1 cellular context compared by ENCODE assay signal in genomic region chr17:64145751-64146417, GRCh38.
TF ChIP-seq lines count a peak whose summit lies in the region.

No MANE protein-coding gene starts in this region.

TF ChIP-seq in HepG2, 621 proteins besides CTCF, POLR2A, EP300 and RAD21 (continued from another document and continues in another):
- TF ChIP-seq, protein P1, sequence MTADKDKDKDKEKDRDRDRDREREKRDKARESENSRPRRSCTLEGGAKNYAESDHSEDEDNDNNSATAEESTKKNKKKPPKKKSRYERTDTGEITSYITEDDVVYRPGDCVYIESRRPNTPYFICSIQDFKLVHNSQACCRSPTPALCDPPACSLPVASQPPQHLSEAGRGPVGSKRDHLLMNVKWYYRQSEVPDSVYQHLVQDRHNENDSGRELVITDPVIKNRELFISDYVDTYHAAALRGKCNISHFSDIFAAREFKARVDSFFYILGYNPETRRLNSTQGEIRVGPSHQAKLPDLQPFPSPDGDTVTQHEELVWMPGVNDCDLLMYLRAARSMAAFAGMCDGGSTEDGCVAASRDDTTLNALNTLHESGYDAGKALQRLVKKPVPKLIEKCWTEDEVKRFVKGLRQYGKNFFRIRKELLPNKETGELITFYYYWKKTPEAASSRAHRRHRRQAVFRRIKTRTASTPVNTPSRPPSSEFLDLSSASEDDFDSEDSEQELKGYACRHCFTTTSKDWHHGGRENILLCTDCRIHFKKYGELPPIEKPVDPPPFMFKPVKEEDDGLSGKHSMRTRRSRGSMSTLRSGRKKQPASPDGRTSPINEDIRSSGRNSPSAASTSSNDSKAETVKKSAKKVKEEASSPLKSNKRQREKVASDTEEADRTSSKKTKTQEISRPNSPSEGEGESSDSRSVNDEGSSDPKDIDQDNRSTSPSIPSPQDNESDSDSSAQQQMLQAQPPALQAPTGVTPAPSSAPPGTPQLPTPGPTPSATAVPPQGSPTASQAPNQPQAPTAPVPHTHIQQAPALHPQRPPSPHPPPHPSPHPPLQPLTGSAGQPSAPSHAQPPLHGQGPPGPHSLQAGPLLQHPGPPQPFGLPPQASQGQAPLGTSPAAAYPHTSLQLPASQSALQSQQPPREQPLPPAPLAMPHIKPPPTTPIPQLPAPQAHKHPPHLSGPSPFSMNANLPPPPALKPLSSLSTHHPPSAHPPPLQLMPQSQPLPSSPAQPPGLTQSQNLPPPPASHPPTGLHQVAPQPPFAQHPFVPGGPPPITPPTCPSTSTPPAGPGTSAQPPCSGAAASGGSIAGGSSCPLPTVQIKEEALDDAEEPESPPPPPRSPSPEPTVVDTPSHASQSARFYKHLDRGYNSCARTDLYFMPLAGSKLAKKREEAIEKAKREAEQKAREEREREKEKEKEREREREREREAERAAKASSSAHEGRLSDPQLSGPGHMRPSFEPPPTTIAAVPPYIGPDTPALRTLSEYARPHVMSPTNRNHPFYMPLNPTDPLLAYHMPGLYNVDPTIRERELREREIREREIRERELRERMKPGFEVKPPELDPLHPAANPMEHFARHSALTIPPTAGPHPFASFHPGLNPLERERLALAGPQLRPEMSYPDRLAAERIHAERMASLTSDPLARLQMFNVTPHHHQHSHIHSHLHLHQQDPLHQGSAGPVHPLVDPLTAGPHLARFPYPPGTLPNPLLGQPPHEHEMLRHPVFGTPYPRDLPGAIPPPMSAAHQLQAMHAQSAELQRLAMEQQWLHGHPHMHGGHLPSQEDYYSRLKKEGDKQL (CRISPR knock-in tag; IDR thresholded peaks at IDR 0.05; ENCODE audit: low read depth) = peak; percentile 59; the same call in 1 of the 2 replicates
- 0 out of 2 replicates have a peak, but pooled peaks have one; percentile 57 for TF ChIP-seq GPN1 (CRISPR knock-in tag; IDR thresholded peaks at IDR 0.05; ENCODE audit: borderline replicate concordance)
- peak; percentile 77 for TF ChIP-seq FOXK1 (CRISPR knock-in tag; IDR thresholded peaks at IDR 0.05; ENCODE audit: borderline replicate concordance, low read depth)
- peak; percentile 80 for TF ChIP-seq ZNF782 (CRISPR knock-in tag; IDR thresholded peaks at IDR 0.05; ENCODE audit: borderline replicate concordance)
- TF ChIP-seq EZH2 (conservative IDR thresholded peaks at IDR 0.05; ENCODE audit: low read depth, low read length) = no peak
- TF ChIP-seq ZNF713 (CRISPR knock-in tag; IDR thresholded peaks at IDR 0.05) = peak; percentile 83; the same call in 1 of the 2 replicates
- no peak; the same call in 1 of the 2 replicates for TF ChIP-seq AKAP8 (CRISPR knock-in tag; IDR thresholded peaks at IDR 0.05)
- TF ChIP-seq, protein P2, sequence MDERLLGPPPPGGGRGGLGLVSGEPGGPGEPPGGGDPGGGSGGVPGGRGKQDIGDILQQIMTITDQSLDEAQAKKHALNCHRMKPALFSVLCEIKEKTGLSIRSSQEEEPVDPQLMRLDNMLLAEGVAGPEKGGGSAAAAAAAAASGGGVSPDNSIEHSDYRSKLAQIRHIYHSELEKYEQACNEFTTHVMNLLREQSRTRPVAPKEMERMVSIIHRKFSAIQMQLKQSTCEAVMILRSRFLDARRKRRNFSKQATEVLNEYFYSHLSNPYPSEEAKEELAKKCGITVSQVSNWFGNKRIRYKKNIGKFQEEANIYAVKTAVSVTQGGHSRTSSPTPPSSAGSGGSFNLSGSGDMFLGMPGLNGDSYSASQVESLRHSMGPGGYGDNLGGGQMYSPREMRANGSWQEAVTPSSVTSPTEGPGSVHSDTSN (CRISPR knock-in tag; IDR thresholded peaks at IDR 0.05) = 0 out of 2 replicates have a peak, but pooled peaks have one; percentile 40
- TF ChIP-seq SRY (CRISPR knock-in tag; IDR thresholded peaks at IDR 0.05) = no peak; the same call in 1 of the 2 replicates
- TF ChIP-seq RFXAP (CRISPR knock-in tag; IDR thresholded peaks at IDR 0.05; ENCODE audit: borderline replicate concordance) = peak; percentile 81; the same call in 1 of the 2 replicates
- 0 out of 2 replicates have a peak, but pooled peaks have one; percentile 91 for TF ChIP-seq WIZ (CRISPR knock-in tag; IDR thresholded peaks at IDR 0.05)
- peak; percentile 100 for TF ChIP-seq RBFOX2 (IDR thresholded peaks at IDR 0.05; ENCODE audit: low read depth, low read length)
- peak; percentile 79; the same call in 1 of the 2 replicates for TF ChIP-seq TRAFD1 (CRISPR knock-in tag; IDR thresholded peaks at IDR 0.05; ENCODE audit: borderline replicate concordance)
- TF ChIP-seq ZNF546 (CRISPR knock-in tag; conservative IDR thresholded peaks at IDR 0.05) = peak; percentile 72; the same call in 1 of the 2 replicates
- TF ChIP-seq ARID4A (CRISPR knock-in tag; IDR thresholded peaks at IDR 0.05; ENCODE audit: borderline replicate concordance) = peak; percentile 89
- TF ChIP-seq GTF3A (CRISPR knock-in tag; conservative IDR thresholded peaks at IDR 0.05) = no peak
- TF ChIP-seq HMG20A (CRISPR knock-in tag; IDR thresholded peaks at IDR 0.05; ENCODE audit: borderline replicate concordance) = no peak; the same call in 1 of the 2 replicates
- TF ChIP-seq ZNF607 (CRISPR knock-in tag; IDR thresholded peaks at IDR 0.05; ENCODE audit: borderline replicate concordance) = peak; percentile 96; the same call in 1 of the 2 replicates
- peak; percentile 83; the same call in 1 of the 2 replicates for TF ChIP-seq HIVEP1 (CRISPR knock-in tag; IDR thresholded peaks at IDR 0.05)
- no peak; the same call in 1 of the 2 replicates for TF ChIP-seq SATB2 (CRISPR knock-in tag; IDR thresholded peaks at IDR 0.05)
- TF ChIP-seq KMT2B (CRISPR knock-in tag; IDR thresholded peaks at IDR 0.05) = peak; percentile 86
- no peak; the same call in 1 of the 2 replicates for TF ChIP-seq GLI4 (CRISPR knock-in tag; IDR thresholded peaks at IDR 0.05; ENCODE audit: borderline replicate concordance)
- TF ChIP-seq ZNF776 (CRISPR knock-in tag; IDR thresholded peaks at IDR 0.05) = peak; percentile 93
- peak; percentile 91; the same call in 1 of the 2 replicates for TF ChIP-seq NCOA1 (CRISPR knock-in tag; IDR thresholded peaks at IDR 0.05)
- no peak; the same call in 1 of the 2 replicates for TF ChIP-seq HNF4G (IDR thresholded peaks at IDR 0.05; ENCODE audit: borderline replicate concordance, low read depth, low read length)
- peak; percentile 72 for TF ChIP-seq HNF4G (CRISPR knock-in tag; IDR thresholded peaks at IDR 0.05; ENCODE audit: borderline replicate concordance, low read depth)
- peak; percentile 54; the same call in 1 of the 2 replicates for TF ChIP-seq NFATC3 (CRISPR knock-in tag; IDR thresholded peaks at IDR 0.05)
- no peak for TF ChIP-seq GABPA (IDR thresholded peaks at IDR 0.05; ENCODE audit: low read depth, low read length)
- TF ChIP-seq GABPA (CRISPR knock-in tag; IDR thresholded peaks at IDR 0.05; ENCODE audit: low read depth) = peak; percentile 65
- 0 out of 2 replicates have a peak, but pooled peaks have one; percentile 68 for TF ChIP-seq ZNF672 (CRISPR knock-in tag; IDR thresholded peaks at IDR 0.05)
- peak; percentile 90; the same call in 1 of the 2 replicates for TF ChIP-seq ZNF260 (CRISPR knock-in tag; IDR thresholded peaks at IDR 0.05; ENCODE audit: borderline replicate concordance, low read depth)
- peak; percentile 89 for TF ChIP-seq NAIF1 (CRISPR knock-in tag; IDR thresholded peaks at IDR 0.05; ENCODE audit: borderline replicate concordance)
- TF ChIP-seq ZNF207 (IDR thresholded peaks at IDR 0.05; ENCODE audit: borderline replicate concordance) = no peak
- peak; percentile 58 for TF ChIP-seq E2F1 (CRISPR knock-in tag; IDR thresholded peaks at IDR 0.05)
- TF ChIP-seq, protein P3, sequence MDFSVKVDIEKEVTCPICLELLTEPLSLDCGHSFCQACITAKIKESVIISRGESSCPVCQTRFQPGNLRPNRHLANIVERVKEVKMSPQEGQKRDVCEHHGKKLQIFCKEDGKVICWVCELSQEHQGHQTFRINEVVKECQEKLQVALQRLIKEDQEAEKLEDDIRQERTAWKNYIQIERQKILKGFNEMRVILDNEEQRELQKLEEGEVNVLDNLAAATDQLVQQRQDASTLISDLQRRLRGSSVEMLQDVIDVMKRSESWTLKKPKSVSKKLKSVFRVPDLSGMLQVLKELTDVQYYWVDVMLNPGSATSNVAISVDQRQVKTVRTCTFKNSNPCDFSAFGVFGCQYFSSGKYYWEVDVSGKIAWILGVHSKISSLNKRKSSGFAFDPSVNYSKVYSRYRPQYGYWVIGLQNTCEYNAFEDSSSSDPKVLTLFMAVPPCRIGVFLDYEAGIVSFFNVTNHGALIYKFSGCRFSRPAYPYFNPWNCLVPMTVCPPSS (IDR thresholded peaks at IDR 0.05) = no peak
- no peak for TF ChIP-seq ZNF17 (CRISPR knock-in tag; IDR thresholded peaks at IDR 0.05)
- TF ChIP-seq, protein P4, sequence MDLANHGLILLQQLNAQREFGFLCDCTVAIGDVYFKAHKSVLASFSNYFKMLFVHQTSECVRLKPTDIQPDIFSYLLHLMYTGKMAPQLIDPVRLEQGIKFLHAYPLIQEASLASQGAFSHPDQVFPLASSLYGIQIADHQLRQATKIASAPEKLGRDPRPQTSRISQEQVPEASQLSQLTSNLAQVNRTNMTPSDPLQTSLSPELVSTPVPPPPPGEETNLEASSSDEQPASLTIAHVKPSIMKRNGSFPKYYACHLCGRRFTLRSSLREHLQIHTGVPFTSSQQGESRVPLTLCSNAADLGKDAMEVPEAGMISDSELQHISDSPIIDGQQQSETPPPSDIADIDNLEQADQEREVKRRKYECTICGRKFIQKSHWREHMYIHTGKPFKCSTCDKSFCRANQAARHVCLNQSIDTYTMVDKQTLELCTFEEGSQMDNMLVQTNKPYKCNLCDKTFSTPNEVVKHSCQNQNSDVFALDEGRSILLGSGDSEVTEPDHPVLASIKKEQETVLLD (CRISPR knock-in tag; IDR thresholded peaks at IDR 0.05; ENCODE audit: low read depth) = peak; percentile 19; the same call in 1 of the 2 replicates
- TF ChIP-seq ZNF691 (CRISPR knock-in tag; IDR thresholded peaks at IDR 0.05; ENCODE audit: borderline replicate concordance, low read depth) = peak; percentile 78; the same call in 1 of the 2 replicates
- TF ChIP-seq SMAD1 (CRISPR knock-in tag; IDR thresholded peaks at IDR 0.05; ENCODE audit: borderline replicate concordance, low read depth) = peak; percentile 70; the same call in 1 of the 2 replicates
- no peak; the same call in 1 of the 2 replicates for TF ChIP-seq ZNF577 (CRISPR knock-in tag; IDR thresholded peaks at IDR 0.05; ENCODE audit: borderline replicate concordance, low read depth)
- TF ChIP-seq MBD4 (IDR thresholded peaks at IDR 0.05; ENCODE audit: borderline replicate concordance, low read length) = no peak; the same call in 1 of the 2 replicates
